17 cellular contexts compared by ENCODE assay signal in the genomic region with DNA sequence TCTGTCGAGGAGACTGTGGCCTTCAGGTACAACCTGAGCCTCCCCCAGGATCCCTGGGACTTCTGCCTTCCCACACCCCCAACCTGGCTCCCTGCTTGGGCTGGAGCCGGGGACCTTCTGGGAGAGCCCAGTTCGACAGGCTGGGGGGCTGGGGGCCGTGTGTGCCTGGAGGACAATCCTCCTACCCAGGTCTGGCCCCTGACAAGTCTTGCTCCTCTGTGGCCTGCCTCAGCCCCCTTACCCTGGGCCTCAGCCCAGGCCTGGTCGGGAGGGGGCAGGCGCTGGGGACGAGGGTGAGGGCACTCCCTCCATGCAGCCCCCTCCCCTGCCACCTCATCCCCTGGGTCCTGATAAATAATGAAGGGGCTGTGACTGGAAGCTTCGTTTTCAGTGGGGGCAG. TPM values are rescaled to one million over a fixed set of nuclear protein-coding genes. Genes with fewer than 3 reads are reported as not detected.
DNase-seq lines count a peak whose midpoint lies in the region; ATAC-seq and TF ChIP-seq lines count a peak whose summit lies in the region.
"Had no signal": no experiment of that assay in that cellular context is flagged by ENCODE, and none has a peak within 500 bp of the region (broad histone marks: within the 10 kb centered on the region; RNA-seq: fewer than 3 reads in every experiment).

No MANE protein-coding gene starts in this region.

- peaks cover 5% of the 10 kb centered on the region for H3F3A ChIP-seq in Loucy (ENCODE audit: low read depth)

- no peak overlapping the region for H3K4me3 Mint-ChIP-seq in activated CD8-positive, alpha-beta T cell treated with anti-CD3 and anti-CD28 coated beads for 36 hours
- H3K4me3 Mint-ChIP-seq: activated naive CD4-positive, alpha-beta T cell treated with anti-CD3 and anti-CD28 coated beads for 36 hours had no signal

- H3K36me3 ChIP-seq in Loucy (ENCODE audit: insufficient read depth, low read length) (no peaks in the 10 kb centered on the region), muscle layer of colon (ENCODE audit: insufficient read depth, low read length) (no peaks in the 10 kb centered on the region), brain microvascular endothelial cell (replicated peaks) (no peaks in the 10 kb centered on the region)

- peaks cover 21% of the 10 kb centered on the region for H4K20me1 ChIP-seq in Loucy (ENCODE audit: insufficient read depth, low read length, poor library complexity, severe bottlenecking)

- H3K79me2 ChIP-seq in Loucy (ENCODE audit: insufficient read depth, low read length) = peaks cover 82% of the 10 kb centered on the region

- H3K36me3 Mint-ChIP-seq in activated CD8-positive, alpha-beta T cell treated with anti-CD3 and anti-CD28 coated beads for 36 hours (ENCODE audit: low read depth) = no peaks in the 10 kb centered on the region

- CTCF ChIA-PET in activated CD8-positive, alpha-beta T cell treated with anti-CD3 and anti-CD28 coated beads for 36 hours (lab: Charles Lee) = no interaction called here

- H3K4me3 ChIP-seq in Loucy (ENCODE audit: low read length, poor library complexity, severe bottlenecking) = peak overlapping the region; percentile 80
- H3K4me3 ChIP-seq in dorsolateral prefrontal cortex = peak overlapping the region in 5 of 59 donors; percentile 12 to 83 (median 78)
- no peak overlapping the region for H3K4me3 ChIP-seq in muscle layer of colon (ENCODE audit: low read depth in 1 of 2, low read length in 2 of 2)
- H3K4me3 ChIP-seq in brain microvascular endothelial cell (ENCODE audit: low read depth, low read length) = no peak overlapping the region
- H3K4me3 ChIP-seq: lung, PC-9 had no signal

- H3K27ac Mint-ChIP-seq in activated CD8-positive, alpha-beta T cell treated with anti-CD3 and anti-CD28 coated beads for 36 hours = no peak overlapping the region
- H3K27ac Mint-ChIP-seq: activated naive CD4-positive, alpha-beta T cell treated with anti-CD3 and anti-CD28 coated beads for 36 hours had no signal

- ATAC-seq in HG02885 (IDR thresholded peaks at IDR 0.05; ENCODE audit: poor library complexity, unreplicated experiment) = no peak
- ATAC-seq in activated CD8-positive, alpha-beta T cell treated with anti-CD3 and anti-CD28 coated beads for 36 hours = no peak

- H3K4me1 ChIP-seq in Loucy (ENCODE audit: insufficient read depth, low read length, poor library complexity, severe bottlenecking) (peaks cover 71% of the 10 kb centered on the region), muscle layer of colon (ENCODE audit: insufficient read depth, low read length) (peaks cover 69% of the 10 kb centered on the region)

- H3K4me1 Mint-ChIP-seq in activated CD8-positive, alpha-beta T cell treated with anti-CD3 and anti-CD28 coated beads for 36 hours (ENCODE audit: low read depth) = peaks cover 8% of the 10 kb centered on the region

- TF ChIP-seq CTCF in Loucy (conservative IDR thresholded peaks at IDR 0.05; ENCODE audit: low read length) = no peak
- TF ChIP-seq CTCF in dorsolateral prefrontal cortex (IDR thresholded peaks at IDR 0.05 in 54 of 56, conservative IDR thresholded peaks at IDR 0.05 in 2 of 56; ENCODE audit: low read depth in 1 of 56, partially characterized antibody in 56 of 56) = no peak
- no peak for TF ChIP-seq CTCF in activated CD8-positive, alpha-beta T cell treated with anti-CD3 and anti-CD28 coated beads for 36 hours (IDR thresholded peaks at IDR 0.05)
- TF ChIP-seq CTCF in brain microvascular endothelial cell (IDR thresholded peaks at IDR 0.05; ENCODE audit: low read depth, low read length, missing control alignments) = no peak

- intact Hi-C loops in dorsolateral prefrontal cortex (cut with DNase I) = loop anchor here in 1 of 2 donors (10.0 kb wide), 1 partner anchor 95 kb away; the partner anchor contains the start of gene SLC38A10
- intact Hi-C loops in activated CD8-positive, alpha-beta T cell treated with anti-CD3 and anti-CD28 coated beads for 36 hours (cut with micrococcal nuclease) = no loop called here

- H3K9me3 ChIP-seq in Loucy (ENCODE audit: insufficient read depth, low read depth, low read length) (no peaks in the 10 kb centered on the region), muscle layer of colon (ENCODE audit: low read length) (no peaks in the 10 kb centered on the region)

- peak overlapping the region in 58 of 59 donors; percentile 69 to 100 (median 99) for H3K27ac ChIP-seq in dorsolateral prefrontal cortex
- peak overlapping the region; percentile 8 for H3K27ac ChIP-seq in muscle layer of colon (ENCODE audit: low read depth, low read length)
- peak overlapping the region; percentile 97 for H3K27ac ChIP-seq in temporal lobe (ENCODE audit: low read depth, low read length)
- H3K27ac ChIP-seq in brain microvascular endothelial cell = no peak overlapping the region
- H3K27ac ChIP-seq: PC-9 had no signal

- H3K9me2 ChIP-seq in Loucy (replicated peaks; ENCODE audit: low read depth, low read length) = no peaks in the 10 kb centered on the region

- in situ Hi-C loops in brain microvascular endothelial cell (cut with HindIII; ENCODE audit: low pct_ligation_motif_present, low sequenced_read_pairs) = no loop called here

- H3K27me3 ChIP-seq in Loucy (ENCODE audit: insufficient read depth, low read length, poor library complexity, severe bottlenecking) (no peaks in the 10 kb centered on the region), dorsolateral prefrontal cortex (no peaks in the 10 kb centered on the region), muscle layer of colon (ENCODE audit: control insufficient read depth in 1 of 2, insufficient read depth in 2 of 2, low read length in 2 of 2) (no peaks in the 10 kb centered on the region), brain microvascular endothelial cell (replicated peaks) (no peaks in the 10 kb centered on the region)

- H3K9ac ChIP-seq in Loucy (ENCODE audit: low read depth, low read length, poor library complexity, severe bottlenecking) = peak overlapping the region; percentile 97
- no peak overlapping the region for H3K9ac ChIP-seq in muscle layer of colon (ENCODE audit: low read length)

- DNase-seq in dorsolateral prefrontal cortex = no peak
- DNase-seq in dedifferentiated amniotic fluid mesenchymal stem cell (ENCODE audit: extremely low spot score) = no peak
- no peak for DNase-seq in activated CD8-positive, alpha-beta T cell treated with anti-CD3 and anti-CD28 coated beads for 36 hours
- no peak for DNase-seq in brain microvascular endothelial cell
- DNase-seq: activated CD8-positive, alpha-beta memory T cell treated with anti-CD3 and anti-CD28 coated beads, Interleukin-2, amount 50 U/mL, for 4 hours; activated naive CD4-positive, alpha-beta T cell treated with anti-CD3 and anti-CD28 coated beads for 36 hours; DND-41; erythroblast; NCI-H1105; NCI-H226; PC-9; SW 1271 had no signal

- no peaks in the 10 kb centered on the region for H3K9me3 Mint-ChIP-seq in activated CD8-positive, alpha-beta T cell treated with anti-CD3 and anti-CD28 coated beads for 36 hours
- H3K9me3 Mint-ChIP-seq: activated naive CD4-positive, alpha-beta T cell treated with anti-CD3 and anti-CD28 coated beads for 36 hours had no signal

- H3K4me2 ChIP-seq in Loucy (ENCODE audit: low read depth, low read length, poor library complexity, severe bottlenecking) = peak overlapping the region; percentile 96
- H3K4me2 ChIP-seq: PC-9 had no signal

- no peak overlapping the region for H2AFZ ChIP-seq in Loucy (ENCODE audit: low read length)
- H2AFZ ChIP-seq: PC-9 had no signal

- POLR2A ChIA-PET in activated CD8-positive, alpha-beta T cell treated with anti-CD3 and anti-CD28 coated beads for 36 hours (lab: Charles Lee) = interaction anchor here (0.7 kb wide), 1 partner anchor 67 kb away, joined by 3 read pairs; no protein-coding TSS in a partner anchor

- peaks cover 62% of the 10 kb centered on the region for H3K27me3 Mint-ChIP-seq in activated CD8-positive, alpha-beta T cell treated with anti-CD3 and anti-CD28 coated beads for 36 hours

RNA-seq across cellular contexts. Expression of gene BAHCC1, which starts 5.2 kb away (rescaled TPM):
- total RNA-seq in dorsolateral prefrontal cortex (10 to 100 TPM; 25.1 to 66.1 (median 38.0) TPM), temporal lobe (16.7 TPM)
- under 1 TPM; 0.40 to 0.65 TPM for total RNA-seq in activated CD8-positive, alpha-beta T cell treated with anti-CD3 and anti-CD28 coated beads for 36 hours

Comparison
In these comparisons a context has a peak if more than half of its experiments do, and no peak if none do; other contexts are left out.
1. RNA of gene BAHCC1, which starts 5.2 kb away (total RNA-seq): 25.1 to 66.1 TPM in dorsolateral prefrontal cortex and 16.7 TPM in temporal lobe (single experiment); 0.40 to 0.65 TPM in activated CD8-positive, alpha-beta T cell treated with anti-CD3 and anti-CD28 coated beads for 36 hours; every median in the first group is over 10 times any median in the second.